ENCODE assay signal across 11 cellular contexts in genomic region chr6:139308284-139308916, GRCh38. TPM values are rescaled to one million over a fixed set of nuclear protein-coding genes. Genes with fewer than 3 reads are reported as not detected.
DNase-seq lines count a peak whose midpoint lies in the region; ATAC-seq and TF ChIP-seq lines count a peak whose summit lies in the region.
"Had no signal": no experiment of that assay in that cellular context is flagged by ENCODE, and none has a peak within 500 bp of the region (broad histone marks: within the 10 kb centered on the region; RNA-seq: fewer than 3 reads in every experiment).

No MANE protein-coding gene starts in this region.

- ATAC-seq in GM19455 (IDR thresholded peaks at IDR 0.05; ENCODE audit: unreplicated experiment) (peak; percentile 75), HG03378 (IDR thresholded peaks at IDR 0.05; ENCODE audit: unreplicated experiment) (peak; percentile 82), aorta (ENCODE audit: low FRiP score) (no peak)

- H3K27me3 Mint-ChIP-seq in CD14-positive monocyte (ENCODE audit: low read depth in 3 of 3): peaks cover 0 to 3% (median 0%) of the 10 kb centered on the region in 3 donors
- no peaks in the 10 kb centered on the region for H3K27me3 Mint-ChIP-seq in dendritic cell treated with granulocyte-macrophage colony-stimulating factor and Interleukin-4, amounts not matched to agents 40 ng/mL and 50 ng/mL, for 4 days

- H3K4me1 Mint-ChIP-seq in CD14-positive monocyte: peaks cover 26% of the 10 kb centered on the region
- peaks cover 38% of the 10 kb centered on the region for H3K4me1 Mint-ChIP-seq in dendritic cell treated with granulocyte-macrophage colony-stimulating factor and Interleukin-4, amounts not matched to agents 40 ng/mL and 50 ng/mL, for 4 days (ENCODE audit: low read depth)

- peaks cover 0 to 3% of the 10 kb centered on the region in 2 donors for H3K36me3 Mint-ChIP-seq in CD14-positive monocyte
- H3K36me3 Mint-ChIP-seq in dendritic cell treated with granulocyte-macrophage colony-stimulating factor and Interleukin-4, amounts not matched to agents 40 ng/mL and 50 ng/mL, for 4 days (ENCODE audit: low read depth): no peaks in the 10 kb centered on the region

- 73 to 84% (median 79%) methylated on average over 5 of the region's 5 CpGs for WGBS in adrenal gland, 4 donors
- WGBS in aorta, 2 donors: 83 to 87% methylated on average over 5 of the region's 5 CpGs

- DNase-seq in CD14-positive monocyte (ENCODE audit: low spot score) (no peak), adrenal gland (no peak), aorta (no peak)
- no peak for DNase-seq in stimulated activated CD4-positive, alpha-beta T cell treated with anti-CD3 and anti-CD28 coated beads, Interleukin-12 subunit alpha, Interleukin-12 subunit beta, amount 100 ng/mL, for 4 hours
- DNase-seq in NK-92 treated with Interleukin-12 subunit alpha and Interleukin-12 subunit beta, amount 100 ng/mL, for 24 hours (lab: John Stamatoyannopoulos, UW): no peak
- DNase-seq: DMS 273 treated with DMSO at 0.1 percent for 48 hours, SK-N-SH had no signal

- no peaks in the 10 kb centered on the region for H3K36me3 ChIP-seq in adrenal gland (replicated peaks in 1 of 2)
- no peaks in the 10 kb centered on the region for H3K36me3 ChIP-seq in aorta (ENCODE audit: control insufficient read depth in 1 of 2, insufficient read depth in 2 of 2, low read length in 1 of 2)

- H3K9me3 ChIP-seq in adrenal gland (replicated peaks in 1 of 3) (no peaks in the 10 kb centered on the region), aorta (ENCODE audit: control insufficient read depth, low read length) (no peaks in the 10 kb centered on the region)
- H3K9me3 ChIP-seq: SK-N-SH had no signal

- no peak for TF ChIP-seq CTCF in CD14-positive monocyte (IDR thresholded peaks at IDR 0.05)
- TF ChIP-seq CTCF in adrenal gland (IDR thresholded peaks at IDR 0.05): no peak

- H3K27ac ChIP-seq in adrenal gland (peak overlapping the region in 2 of 5 donors; percentile 7 to 59), aorta (ENCODE audit: low read depth in 1 of 2, low read length in 2 of 2) (no peak overlapping the region)

- peaks cover 0 to 4% (median 0%) of the 10 kb centered on the region in 7 donors for H3K9me3 Mint-ChIP-seq in CD14-positive monocyte
- no peaks in the 10 kb centered on the region for H3K9me3 Mint-ChIP-seq in dendritic cell treated with granulocyte-macrophage colony-stimulating factor and Interleukin-4, amounts not matched to agents 40 ng/mL and 50 ng/mL, for 4 days

- H3K4me3 ChIP-seq in adrenal gland (no peak overlapping the region), aorta (ENCODE audit: low read length in 2 of 2) (no peak overlapping the region)

- H3K27ac Mint-ChIP-seq in CD14-positive monocyte: peak overlapping the region; percentile 80 to 95 (median 94)
- peak overlapping the region; percentile 88 for H3K27ac Mint-ChIP-seq in dendritic cell treated with granulocyte-macrophage colony-stimulating factor and Interleukin-4, amounts not matched to agents 40 ng/mL and 50 ng/mL, for 4 days

- H3K4me1 ChIP-seq in adrenal gland (replicated peaks in 1 of 2): peaks cover 0 to 9% of the 10 kb centered on the region in 2 donors
- no peaks in the 10 kb centered on the region for H3K4me1 ChIP-seq in aorta (ENCODE audit: control insufficient read depth in 1 of 2, insufficient read depth in 2 of 2, low read length in 2 of 2)

- TF ChIP-seq POLR2A in adrenal gland (IDR thresholded peaks at IDR 0.05): no peak

- H3K27me3 ChIP-seq in adrenal gland (no peaks in the 10 kb centered on the region), aorta (ENCODE audit: control insufficient read depth in 1 of 2, insufficient read depth in 2 of 2, low read length in 1 of 2) (no peaks in the 10 kb centered on the region)

- H3K4me3 Mint-ChIP-seq in CD14-positive monocyte: no peak overlapping the region
- no peak overlapping the region for H3K4me3 Mint-ChIP-seq in dendritic cell treated with granulocyte-macrophage colony-stimulating factor and Interleukin-4, amounts not matched to agents 40 ng/mL and 50 ng/mL, for 4 days

- intact Hi-C loops in CD14-positive monocyte (cut with micrococcal nuclease): no loop called here
- intact Hi-C loops in dendritic cell treated with granulocyte-macrophage colony-stimulating factor and Interleukin-4, amounts not matched to agents 40 ng/mL and 50 ng/mL, for 4 days (cut with micrococcal nuclease): loop anchor here (2.0 kb wide), 2 partner anchors 14 to 18 kb away; partner anchors contain the start of gene TXLNB
- intact Hi-C loops in adrenal gland (cut with DNase I): no loop called here
- intact Hi-C loops in aorta (cut with DNase I): no loop called here

RNA-seq across cellular contexts. Expression of gene TXLNB, which starts 16.6 kb away (rescaled TPM):
- polyA plus RNA-seq in CD14-positive monocyte (under 1 TPM; 0.04 to 0.14 TPM), adrenal gland (1 to 10 TPM in 2 of 3 donors, under 1 TPM in 1; 0.77 to 2.2 (median 1.1) TPM), aorta (under 1 TPM; 0.10 to 0.63 TPM)
- total RNA-seq in adrenal gland (1 to 10 TPM in 7 of 8 donors, under 1 TPM in 1; 0.25 to 9.5 (median 3.0) TPM), aorta (1 to 10 TPM; 1.5 to 3.4 TPM)
- total RNA-seq: MCF 10A had no signal
